1 cellular context compared by ENCODE assay signal in genomic region chr12:67388331-67389163, GRCh38.
TF ChIP-seq lines count a peak whose summit lies in the region.

No MANE protein-coding gene starts in this region.

TF ChIP-seq in GM12878, 131 proteins besides CTCF, POLR2A, EP300 and RAD21 (continued from another document):
- no peak for TF ChIP-seq REST (IDR thresholded peaks at IDR 0.05; ENCODE audit: low read depth, low read length)
- TF ChIP-seq SREBF1 (IDR thresholded peaks at IDR 0.05; ENCODE audit: low read length), result no peak
- TF ChIP-seq GATAD2B (conservative IDR thresholded peaks at IDR 0.05; ENCODE audit: low read depth), result no peak
- TF ChIP-seq ATF3 (IDR thresholded peaks at IDR 0.05; ENCODE audit: borderline replicate concordance, extremely low read depth, low read depth, low read length), result no peak
- TF ChIP-seq, protein P1, sequence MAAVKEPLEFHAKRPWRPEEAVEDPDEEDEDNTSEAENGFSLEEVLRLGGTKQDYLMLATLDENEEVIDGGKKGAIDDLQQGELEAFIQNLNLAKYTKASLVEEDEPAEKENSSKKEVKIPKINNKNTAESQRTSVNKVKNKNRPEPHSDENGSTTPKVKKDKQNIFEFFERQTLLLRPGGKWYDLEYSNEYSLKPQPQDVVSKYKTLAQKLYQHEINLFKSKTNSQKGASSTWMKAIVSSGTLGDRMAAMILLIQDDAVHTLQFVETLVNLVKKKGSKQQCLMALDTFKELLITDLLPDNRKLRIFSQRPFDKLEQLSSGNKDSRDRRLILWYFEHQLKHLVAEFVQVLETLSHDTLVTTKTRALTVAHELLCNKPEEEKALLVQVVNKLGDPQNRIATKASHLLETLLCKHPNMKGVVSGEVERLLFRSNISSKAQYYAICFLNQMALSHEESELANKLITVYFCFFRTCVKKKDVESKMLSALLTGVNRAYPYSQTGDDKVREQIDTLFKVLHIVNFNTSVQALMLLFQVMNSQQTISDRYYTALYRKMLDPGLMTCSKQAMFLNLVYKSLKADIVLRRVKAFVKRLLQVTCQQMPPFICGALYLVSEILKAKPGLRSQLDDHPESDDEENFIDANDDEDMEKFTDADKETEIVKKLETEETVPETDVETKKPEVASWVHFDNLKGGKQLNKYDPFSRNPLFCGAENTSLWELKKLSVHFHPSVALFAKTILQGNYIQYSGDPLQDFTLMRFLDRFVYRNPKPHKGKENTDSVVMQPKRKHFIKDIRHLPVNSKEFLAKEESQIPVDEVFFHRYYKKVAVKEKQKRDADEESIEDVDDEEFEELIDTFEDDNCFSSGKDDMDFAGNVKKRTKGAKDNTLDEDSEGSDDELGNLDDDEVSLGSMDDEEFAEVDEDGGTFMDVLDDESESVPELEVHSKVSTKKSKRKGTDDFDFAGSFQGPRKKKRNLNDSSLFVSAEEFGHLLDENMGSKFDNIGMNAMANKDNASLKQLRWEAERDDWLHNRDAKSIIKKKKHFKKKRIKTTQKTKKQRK (IDR thresholded peaks at IDR 0.05; ENCODE audit: low read depth, low read length), result no peak
